ENCODE assay signal across 10 cellular contexts in genomic region chr20:53867741-53868351, GRCh38.
DNase-seq lines count a peak whose midpoint lies in the region; ATAC-seq and TF ChIP-seq lines count a peak whose summit lies in the region.
"Had no signal": no experiment of that assay in that cellular context is flagged by ENCODE, and none has a peak within 500 bp of the region (broad histone marks: within the 10 kb centered on the region; RNA-seq: fewer than 3 reads in every experiment).

No MANE protein-coding gene starts in this region.

- no peaks in the 10 kb centered on the region for H3K36me3 ChIP-seq in left ventricle myocardium inferior
- no peaks in the 10 kb centered on the region for H3K36me3 ChIP-seq in mucosa of rectum (ENCODE audit: control insufficient read depth in 2 of 2, insufficient read depth in 2 of 2, low read length in 2 of 2)

- ATAC-seq in Right ventricle myocardium superior (ENCODE audit: poor library complexity) (no peak), HG02970 (IDR thresholded peaks at IDR 0.05; ENCODE audit: low FRiP score, unreplicated experiment) (no peak)
- no peak for ATAC-seq in activated naive CD8-positive, alpha-beta T cell treated with anti-CD3 and anti-CD28 coated beads, Interleukin-2, amount 50 U/mL, for 24 hours

- H3K4me1 ChIP-seq in left ventricle myocardium inferior (peaks cover 44% of the 10 kb centered on the region), mucosa of rectum (ENCODE audit: control insufficient read depth in 2 of 2, insufficient read depth in 2 of 2, low read length in 2 of 2) (peaks cover 63 to 70% of the 10 kb centered on the region in 2 donors)

- H3K27me3 Mint-ChIP-seq in activated naive CD8-positive, alpha-beta T cell treated with anti-CD3 and anti-CD28 coated beads, Interleukin-2, amount 50 U/mL, for 24 hours, result no peaks in the 10 kb centered on the region

- no peak overlapping the region for H3K4me3 ChIP-seq in left ventricle myocardium inferior
- H3K4me3 ChIP-seq in mucosa of rectum (ENCODE audit: low read length in 2 of 2), result peak overlapping the region in 1 of 2 donors; percentile 39
- H3K4me3 ChIP-seq: mucosa of descending colon had no signal

- DNase-seq in left ventricle myocardium inferior (no peak), Right ventricle myocardium superior (no peak), GDM1 (lab: John Stamatoyannopoulos, UW) (no peak), NCI-H2081 (lab: John Stamatoyannopoulos, UW) (no peak), cortex of kidney (lab: John Stamatoyannopoulos, UW) (no peak)
- no peak for DNase-seq in activated naive CD8-positive, alpha-beta T cell treated with anti-CD3 and anti-CD28 coated beads, Interleukin-2, amount 50 U/mL, for 24 hours
- DNase-seq: mucosa of descending colon, NCI-H2081 treated with DMSO at 0.1 percent for 48 hours had no signal

- no peaks in the 10 kb centered on the region for H3K36me3 Mint-ChIP-seq in activated naive CD8-positive, alpha-beta T cell treated with anti-CD3 and anti-CD28 coated beads, Interleukin-2, amount 50 U/mL, for 24 hours (ENCODE audit: low read depth)

- H3K27ac ChIP-seq in left ventricle myocardium inferior (replicated peaks) (peak overlapping the region; percentile 69), mucosa of rectum (ENCODE audit: low read depth in 2 of 2, low read length in 2 of 2) (peak overlapping the region; percentile 87 to 90)

- no peaks in the 10 kb centered on the region for H3K9me3 Mint-ChIP-seq in activated naive CD8-positive, alpha-beta T cell treated with anti-CD3 and anti-CD28 coated beads, Interleukin-2, amount 50 U/mL, for 24 hours

- no peak for TF ChIP-seq CTCF in left ventricle myocardium inferior (IDR thresholded peaks at IDR 0.05; ENCODE audit: borderline replicate concordance)

- peak overlapping the region in 1 of 2 donors; percentile 37 for H3K9ac ChIP-seq in mucosa of rectum (ENCODE audit: low read depth in 1 of 2, low read length in 2 of 2)

- peaks cover 80% of the 10 kb centered on the region for H3K4me1 Mint-ChIP-seq in activated naive CD8-positive, alpha-beta T cell treated with anti-CD3 and anti-CD28 coated beads, Interleukin-2, amount 50 U/mL, for 24 hours

- H3K9me3 ChIP-seq in left ventricle myocardium inferior (replicated peaks), result no peaks in the 10 kb centered on the region
- H3K9me3 ChIP-seq in mucosa of rectum (ENCODE audit: control insufficient read depth in 2 of 2, low read length in 2 of 2), result no peaks in the 10 kb centered on the region
- H3K9me3 ChIP-seq: mucosa of descending colon had no signal

- H3K27ac Mint-ChIP-seq in activated naive CD8-positive, alpha-beta T cell treated with anti-CD3 and anti-CD28 coated beads, Interleukin-2, amount 50 U/mL, for 24 hours, result peak overlapping the region; percentile 59

- intact Hi-C loops in left ventricle myocardium inferior (cut with micrococcal nuclease), result no loop called here
- intact Hi-C loops in Right ventricle myocardium superior (cut with DNase I), result no loop called here

- peak overlapping the region; percentile 66 for H3K4me3 Mint-ChIP-seq in activated naive CD8-positive, alpha-beta T cell treated with anti-CD3 and anti-CD28 coated beads, Interleukin-2, amount 50 U/mL, for 24 hours

- H3K27me3 ChIP-seq in left ventricle myocardium inferior (ENCODE audit: low read depth), result no peaks in the 10 kb centered on the region
- H3K27me3 ChIP-seq in mucosa of rectum (ENCODE audit: control insufficient read depth in 2 of 2, insufficient read depth in 2 of 2, low read length in 2 of 2), result no peaks in the 10 kb centered on the region
